In genomic region chr3:113769551-113769950, GRCh38 we compare ENCODE assay signal across 9 cellular contexts. TPM values are rescaled to one million over a fixed set of nuclear protein-coding genes. Genes with fewer than 3 reads are reported as not detected.
DNase-seq lines count a peak whose midpoint lies in the region; TF ChIP-seq lines count a peak whose summit lies in the region.
"Had no signal": no experiment of that assay in that cellular context is flagged by ENCODE, and none has a peak within 500 bp of the region (broad histone marks: within the 10 kb centered on the region; RNA-seq: fewer than 3 reads in every experiment).

No MANE protein-coding gene starts in this region.

- no peaks in the 10 kb centered on the region for H3K27me3 Mint-ChIP-seq in activated CD4-positive, alpha-beta memory T cell treated with anti-CD3 and anti-CD28 coated beads for 36 hours

- no peaks in the 10 kb centered on the region for H3K27me3 ChIP-seq in AG04450 (ENCODE audit: control insufficient read depth, insufficient read depth, low read length)

- no peaks in the 10 kb centered on the region for H3K9me3 Mint-ChIP-seq in activated CD4-positive, alpha-beta memory T cell treated with anti-CD3 and anti-CD28 coated beads for 36 hours

- no peaks in the 10 kb centered on the region for H3K9me3 ChIP-seq in AG04450 (ENCODE audit: control insufficient read depth, insufficient read depth, low read length)

- no peaks in the 10 kb centered on the region for H3K36me3 Mint-ChIP-seq in activated CD4-positive, alpha-beta memory T cell treated with anti-CD3 and anti-CD28 coated beads for 36 hours

- no peak overlapping the region for H3K4me3 ChIP-seq in AG04450 (ENCODE audit: low read depth, low read length)

- no peak overlapping the region for H3K27ac Mint-ChIP-seq in activated CD4-positive, alpha-beta memory T cell treated with anti-CD3 and anti-CD28 coated beads for 36 hours

- CTCF ChIA-PET in AG04450 (lab: Charles Lee), result interaction anchor here (1.8 kb wide), 1 partner anchor 24 kb away, joined by 9 read pairs; the partner anchor contains the start of gene NAA50
- CTCF ChIA-PET in activated CD4-positive, alpha-beta memory T cell treated with anti-CD3 and anti-CD28 coated beads for 36 hours (lab: Charles Lee), result interaction anchor here (1.8 kb wide), 1 partner anchor 24 kb away, joined by 4 read pairs; no protein-coding TSS in a partner anchor

- peaks cover 6% of the 10 kb centered on the region for H3K4me1 Mint-ChIP-seq in activated CD4-positive, alpha-beta memory T cell treated with anti-CD3 and anti-CD28 coated beads for 36 hours (ENCODE audit: low read depth)

- intact Hi-C loops in activated CD4-positive, alpha-beta memory T cell treated with anti-CD3 and anti-CD28 coated beads for 36 hours (cut with micrococcal nuclease), result loop anchor here (1.0 kb wide), 1 partner anchor 22 kb away; the partner anchor contains the start of gene ATP6V1A

- POLR2A ChIA-PET in AG04450 (lab: Yijun Ruan, JAX), result interaction anchor here (0.7 kb wide), 1 partner anchor 29 kb away, joined by 4 read pairs; no protein-coding TSS in a partner anchor
- POLR2A ChIA-PET in activated CD4-positive, alpha-beta memory T cell treated with anti-CD3 and anti-CD28 coated beads for 36 hours (lab: Charles Lee), result no interaction called here

- TF ChIP-seq CTCF in AG04450 (IDR thresholded peaks at IDR 0.05; ENCODE audit: low read depth, low read length), result peak; percentile 13; the same call in 1 of the 2 replicates
- no peak for TF ChIP-seq CTCF in GM20000 (IDR thresholded peaks at IDR 0.05; ENCODE audit: extremely low read depth, missing control alignments)

- H3K4me3 Mint-ChIP-seq in activated CD4-positive, alpha-beta memory T cell treated with anti-CD3 and anti-CD28 coated beads for 36 hours, result no peak overlapping the region

- DNase-seq in AG04450 (ENCODE audit: low read depth, low spot score) (no peak), GM20000 (ENCODE audit: low spot score) (peak; percentile 17), MV-4-11 (lab: John Stamatoyannopoulos, UW) (peak; percentile 39), glomerular visceral epithelial cell (ENCODE audit: extremely low spot score) (peak; percentile 19), NCI-H510A (lab: John Stamatoyannopoulos, UW) (no peak), NCI-H2029 (lab: John Stamatoyannopoulos, UW) (no peak)
- no peak for DNase-seq in stimulated activated naive CD4-positive, alpha-beta T cell treated with Interleukin-2 at 50 U/mL for 16 hours (lab: John Stamatoyannopoulos, UW)
- no peak for DNase-seq in activated CD4-positive, alpha-beta memory T cell treated with anti-CD3 and anti-CD28 coated beads for 36 hours
- DNase-seq: SHP77 treated with DMSO at 0.1 percent for 48 hours had no signal

- H3K27ac ChIP-seq in AG04450 (ENCODE audit: low read depth, low read length), result no peak overlapping the region

RNA-seq across cellular contexts. Expression of gene ATP6V1A, which starts 22.7 kb away (rescaled TPM):
- 64.4 and 83.0 TPM in 2 replicates for polyA plus RNA-seq in AG04450 (2011; rRNA removed)
- polyA minus RNA-seq in AG04450 (2011; rRNA and poly(A)+ RNA removed), result 73.2 and 107 TPM in 2 replicates
- 10 to 100 TPM; 43.5 to 45.4 TPM for total RNA-seq in activated CD4-positive, alpha-beta memory T cell treated with anti-CD3 and anti-CD28 coated beads for 36 hours

RNA-seq across cellular contexts. Expression of gene NAA50, which starts 23.5 kb away (rescaled TPM):
- polyA plus RNA-seq in AG04450 (2011; rRNA removed), result 95.9 and 129 TPM in 2 replicates
- polyA minus RNA-seq in AG04450 (2011; rRNA and poly(A)+ RNA removed), result 34.9 and 66.2 TPM in 2 replicates
- 100 to 1,000 TPM; 112 to 113 TPM for total RNA-seq in activated CD4-positive, alpha-beta memory T cell treated with anti-CD3 and anti-CD28 coated beads for 36 hours

Comparison
In these comparisons a context has a peak if more than half of its experiments do, and no peak if none do; other contexts are left out.
1. DNase-seq: peak in GM20000 (single experiment), MV-4-11 (single experiment) and glomerular visceral epithelial cell (single experiment); none in AG04450 (single experiment), NCI-H510A (single experiment), NCI-H2029 (single experiment), stimulated activated naive CD4-positive, alpha-beta T cell treated with Interleukin-2 at 50 U/mL for 16 hours (single experiment) and activated CD4-positive, alpha-beta memory T cell treated with anti-CD3 and anti-CD28 coated beads for 36 hours (single experiment).